Comparison of ENCODE assay signal across 16 cellular contexts in genomic region chr2:20972792-20973565, GRCh38.
A peak's percentile ranks its signal among the peaks of the same experiment; 100 is the strongest.
DNase-seq lines count a peak whose midpoint lies in the region; TF ChIP-seq lines count a peak whose summit lies in the region.
"Had no signal": no experiment of that assay in that cellular context is flagged by ENCODE, and none has a peak within 500 bp of the region (broad histone marks: within the 10 kb centered on the region; RNA-seq: fewer than 3 reads in every experiment).

No MANE protein-coding gene starts in this region.

- H3K4me3 ChIP-seq in ascending aorta, result no peak overlapping the region
- no peak overlapping the region for H3K4me3 ChIP-seq in transverse colon
- H3K4me3 ChIP-seq: A549, GM23248 had no signal

- peak overlapping the region; percentile 84 to 86 for H3K27ac ChIP-seq in ascending aorta
- H3K27ac ChIP-seq in transverse colon, result peak overlapping the region; percentile 36 to 68 (median 58)
- H3K27ac ChIP-seq: A549, GM23248 had no signal

- TF ChIP-seq CTCF in ascending aorta (IDR thresholded peaks at IDR 0.05) (no peak), transverse colon (IDR thresholded peaks at IDR 0.05) (no peak)

- peaks cover 9 to 44% of the 10 kb centered on the region in 2 donors for H3K4me1 ChIP-seq in ascending aorta
- H3K4me1 ChIP-seq in transverse colon, result peaks cover 0 to 5% (median 0%) of the 10 kb centered on the region in 4 donors
- H3K4me1 ChIP-seq: A549 had no signal

- in situ Hi-C loops in transverse colon (cut with MboI; ENCODE audit: low pct_ligation_motif_present in 1 of 4, low pct_unique_long_range_greater_than_20kb in 1 of 4, low sequenced_read_pairs in 3 of 4), result loop anchor here in 1 of 4 donors (25.0 kb wide), 1 partner anchor 586 kb away; no protein-coding TSS in a partner anchor

- TF ChIP-seq EP300 in transverse colon (IDR thresholded peaks at IDR 0.05; ENCODE audit: low read depth), result no peak

- whole genome bisulfite sequencing in transverse colon (ENCODE audit: low coverage in 1 of 2), 2 donors, result 33 to 45% methylated on average over 1 to 2 of the region's 2 CpGs

- intact Hi-C loops in ascending aorta (cut with DNase I) (no loop called here), posterior vena cava (cut with DNase I) (loop anchor here in 1 of 2 donors (2.0 kb wide), 1 partner anchor 56 kb away; no protein-coding TSS in a partner anchor), transverse colon (cut with DNase I; ENCODE audit: low total_unique reads) (no loop called here)

- DNase-seq in ascending aorta (ENCODE audit: low spot score in 2 of 2), result no peak
- DNase-seq in fibroblast of gingiva (ENCODE audit: low read depth), result peak; percentile 75
- DNase-seq in posterior vena cava (ENCODE audit: low spot score), result peak; percentile 58
- no peak for DNase-seq in transverse colon
- DNase-seq in NCI-H524 (lab: John Stamatoyannopoulos, UW), result no peak
- DNase-seq in activated CD8-positive, alpha-beta memory T cell treated with anti-CD3 and anti-CD28 coated beads, Interleukin-2, amount 50 U/mL, for 4 hours, result no peak
- no peak for DNase-seq in activated CD8-positive, alpha-beta memory T cell treated with anti-CD3 and anti-CD28 coated beads for 24 hours
- no peak for DNase-seq in NCI-H748 (lab: John Stamatoyannopoulos, UW; ENCODE audit: unreplicated experiment)
- DNase-seq: C1 segment of cervical spinal cord, DND-41, HCEC 1CT, NCI-H187, NCI-H69, OCI-M1 had no signal

- H3K9me3 ChIP-seq in ascending aorta, result no peaks in the 10 kb centered on the region
- H3K9me3 ChIP-seq in transverse colon, result no peaks in the 10 kb centered on the region
- H3K9me3 ChIP-seq: A549 had no signal

- H3K27me3 ChIP-seq in ascending aorta (no peaks in the 10 kb centered on the region), transverse colon (no peaks in the 10 kb centered on the region)

- no peak for TF ChIP-seq POLR2A in transverse colon (IDR thresholded peaks at IDR 0.05)

- H3K36me3 ChIP-seq in ascending aorta (no peaks in the 10 kb centered on the region), transverse colon (no peaks in the 10 kb centered on the region)

Comparison
In these comparisons a context has a peak if more than half of its experiments do, and no peak if none do; other contexts are left out.
1. DNase-seq: peak in fibroblast of gingiva (single experiment) and posterior vena cava (single experiment); none in ascending aorta (0 of 2), transverse colon (single experiment), NCI-H524 (0 of 2), activated CD8-positive, alpha-beta memory T cell treated with anti-CD3 and anti-CD28 coated beads, Interleukin-2, amount 50 U/mL, for 4 hours (single experiment), activated CD8-positive, alpha-beta memory T cell treated with anti-CD3 and anti-CD28 coated beads for 24 hours (single experiment) and NCI-H748 (single experiment).